29 cellular contexts compared by ENCODE assay signal in genomic region chr4:21900211-21900610, GRCh38. TPM values are rescaled to one million over a fixed set of nuclear protein-coding genes. Genes with fewer than 3 reads are reported as not detected.
A peak's percentile ranks its signal among the peaks of the same experiment; 100 is the strongest.
DNase-seq lines count a peak whose midpoint lies in the region; ATAC-seq and TF ChIP-seq lines count a peak whose summit lies in the region.
"Had no signal": no experiment of that assay in that cellular context is flagged by ENCODE, and none has a peak within 500 bp of the region (broad histone marks: within the 10 kb centered on the region; RNA-seq: fewer than 3 reads in every experiment).

No MANE protein-coding gene starts in this region.

- peaks cover 8% of the 10 kb centered on the region for H3K9me3 Mint-ChIP-seq in neural progenitor cell

- in situ Hi-C loops in GM23248 (cut with MboI), result no loop called here

- H3K4me3 Mint-ChIP-seq in neural progenitor cell, result no peak overlapping the region
- H3K4me3 Mint-ChIP-seq: CD4-positive, alpha-beta T cell had no signal

- H3F3A ChIP-seq in GM23248 (ENCODE audit: insufficient read depth) (peaks cover 17% of the 10 kb centered on the region), neural progenitor cell (ENCODE audit: low read depth) (no peaks in the 10 kb centered on the region)

- no peak overlapping the region for H3K27ac Mint-ChIP-seq in neural progenitor cell
- H3K27ac Mint-ChIP-seq: CD4-positive, alpha-beta T cell had no signal

- H3K4me3 ChIP-seq in GM23248 (no peak overlapping the region), foreskin fibroblast (ENCODE audit: low read depth in 1 of 2, low read length in 2 of 2) (no peak overlapping the region), neural progenitor cell (no peak overlapping the region)
- H3K4me3 ChIP-seq: BLaER1 treated with 17β-estradiol and CSF1 and Interleukin-3, amounts not matched to agents 10 nM and 100 nM; GM12878; PC-9 had no signal

- TF ChIP-seq CTCF in foreskin fibroblast (IDR thresholded peaks at IDR 0.05; ENCODE audit: low read depth, low read length) (no peak), neural progenitor cell (IDR thresholded peaks at IDR 0.05) (no peak)

- H3K4me1 ChIP-seq in GM23248 (ENCODE audit: insufficient read depth) (peaks cover 26% of the 10 kb centered on the region), neural progenitor cell (no peaks in the 10 kb centered on the region)

- H3K36me3 ChIP-seq in GM23248 (ENCODE audit: low read depth) (no peaks in the 10 kb centered on the region), neural progenitor cell (no peaks in the 10 kb centered on the region)
- H3K36me3 ChIP-seq: BLaER1 treated with 17β-estradiol and CSF1 and Interleukin-3, amounts not matched to agents 10 nM and 100 nM had no signal

- H3K27ac ChIP-seq in GM23248, result no peak overlapping the region
- H3K27ac ChIP-seq in neural progenitor cell, result no peak overlapping the region
- H3K27ac ChIP-seq: BLaER1 treated with 17β-estradiol and CSF1 and Interleukin-3, amounts not matched to agents 10 nM and 100 nM; HL-60; PC-9; RWPE1 had no signal

- H3K79me2 ChIP-seq in GM23248 (ENCODE audit: insufficient read depth), result no peaks in the 10 kb centered on the region
- H3K79me2 ChIP-seq in neural progenitor cell (ENCODE audit: low read depth), result no peaks in the 10 kb centered on the region

- ATAC-seq in GM21529 (IDR thresholded peaks at IDR 0.05; ENCODE audit: unreplicated experiment), result no peak
- ATAC-seq: GM12878, HCT116 had no signal

- H3K9me3 ChIP-seq in GM23248 (ENCODE audit: low read depth) (no peaks in the 10 kb centered on the region), neural progenitor cell (ENCODE audit: low read depth) (no peaks in the 10 kb centered on the region)

- H2AFZ ChIP-seq in GM23248 (no peak overlapping the region), neural progenitor cell (replicated peaks) (no peak overlapping the region)
- H2AFZ ChIP-seq: PC-9 had no signal

- no peaks in the 10 kb centered on the region for H3K36me3 Mint-ChIP-seq in neural progenitor cell

- H3K9ac ChIP-seq in GM23248 (no peak overlapping the region), neural progenitor cell (no peak overlapping the region)
- H3K9ac ChIP-seq: BLaER1 treated with 17β-estradiol and CSF1 and Interleukin-3, amounts not matched to agents 10 nM and 100 nM had no signal

- H3K27me3 ChIP-seq in GM23248 (replicated peaks; ENCODE audit: insufficient read depth), result no peaks in the 10 kb centered on the region
- H3K27me3 ChIP-seq in neural progenitor cell, result no peaks in the 10 kb centered on the region
- H3K27me3 ChIP-seq: BLaER1 treated with 17β-estradiol and CSF1 and Interleukin-3, amounts not matched to agents 10 nM and 100 nM had no signal

- H4K20me1 ChIP-seq in GM23248 (ENCODE audit: insufficient read depth) (no peaks in the 10 kb centered on the region), neural progenitor cell (ENCODE audit: low read depth) (no peaks in the 10 kb centered on the region)
- H4K20me1 ChIP-seq: BLaER1 treated with 17β-estradiol and CSF1 and Interleukin-3, amounts not matched to agents 10 nM and 100 nM had no signal

- no peaks in the 10 kb centered on the region for H3K9me2 ChIP-seq in GM23248 (ENCODE audit: insufficient read depth)

- DNase-seq in A172 (ENCODE audit: low spot score) (peak; percentile 28), GM23248 (peak; percentile 57), RKO (ENCODE audit: low spot score) (peak; percentile 3), foreskin fibroblast (peak; percentile 24 to 49), NOMO-1 treated with DMSO at 0.1 percent for 48 hours (lab: John Stamatoyannopoulos, UW; ENCODE audit: unreplicated experiment) (no peak), neural progenitor cell (ENCODE audit: low spot score) (no peak)
- DNase-seq: AML-193; CD4-positive, alpha-beta T cell; COR-L47; DMS53; GDM1; MV-4-11; NCI-H1105; NCI-H1436 treated with DMSO at 0.1 percent for 48 hours; NCI-H187 treated with DMSO at 0.1 percent for 48 hours; NCI-H2171 treated with DMSO at 0.1 percent for 48 hours; NCI-H446; NCI-H524 treated with DMSO at 0.1 percent for 48 hours; NCI-H774; PC-9; SHP77 had no signal

- no peaks in the 10 kb centered on the region for H3K4me1 Mint-ChIP-seq in neural progenitor cell

- H3K4me2 ChIP-seq in GM23248 (ENCODE audit: unreplicated experiment), result no peak overlapping the region
- H3K4me2 ChIP-seq in neural progenitor cell, result no peak overlapping the region
- H3K4me2 ChIP-seq: BLaER1 treated with 17β-estradiol and CSF1 and Interleukin-3, amounts not matched to agents 10 nM and 100 nM; PC-9 had no signal

- 13 to 17% methylated on average over 2 of the region's 2 CpGs for WGBS in GM23248 (ENCODE audit: low coverage in 1 of 2, low lambda C conversion rate in 2 of 2, missing lambda C conversion rate in 2 of 2), 2 experiments

- peaks cover 2% of the 10 kb centered on the region for H3K27me3 Mint-ChIP-seq in neural progenitor cell (ENCODE audit: insufficient read depth, low read depth)
- H3K27me3 Mint-ChIP-seq: CD4-positive, alpha-beta T cell had no signal

RNA-seq across cellular contexts. Expression of gene KCNIP4, which starts 48.4 kb away (rescaled TPM):
- total RNA-seq in A172 (2014; rRNA removed; shearing (Covaris generic)), result not detected in 2 replicates
- total RNA-seq in GM23248 (2014; rRNA removed; shearing (Covaris generic)), result not detected in 2 replicates
- polyA plus RNA-seq in GM23248 (2016; fragmentation: Nextera tagmentation; extraction: Ambion mirVana), result 0.65 TPM in 2 replicates
- 0.39 TPM in 1 of 2 replicates, not detected in the other for total RNA-seq in neural progenitor cell (ENCODE audit: low replicate concordance)
- total RNA-seq: CD4-positive, alpha-beta T cell; Daoy; GM12878; H1; PC-9 had no signal

Comparison
In these comparisons a context has a peak if more than half of its experiments do, and no peak if none do; other contexts are left out.
1. DNase-seq: peak in A172 (single experiment), GM23248 (single experiment), RKO (single experiment) and foreskin fibroblast (2 of 2); none in NOMO-1 treated with DMSO at 0.1 percent for 48 hours (single experiment) and neural progenitor cell (single experiment).